ENCODE assay signal across 15 cellular contexts in the genomic region with DNA sequence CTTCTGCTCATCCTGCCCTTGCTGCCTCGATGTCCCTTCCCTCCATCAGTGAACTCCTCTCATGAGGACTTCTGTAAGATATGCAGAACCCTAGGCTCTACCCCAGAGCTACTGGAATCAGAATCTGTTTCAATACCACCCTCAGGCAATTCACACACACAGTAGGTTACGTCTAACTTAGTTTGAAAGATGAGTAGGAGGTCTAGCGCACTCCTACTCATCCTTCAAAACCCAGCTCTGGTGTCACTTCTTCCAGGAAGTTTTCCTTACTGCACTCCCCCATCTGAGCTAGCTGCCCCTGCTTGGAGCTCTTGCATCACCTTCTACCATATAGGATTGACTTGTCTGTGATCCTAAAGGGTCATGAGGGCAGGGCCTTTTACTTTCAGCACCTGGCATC.
"Had no signal": no experiment of that assay in that cellular context is flagged by ENCODE, and none has a peak within 500 bp of the region (broad histone marks: within the 10 kb centered on the region; RNA-seq: fewer than 3 reads in every experiment).

No MANE protein-coding gene starts in this region.

- H3K4me3 ChIP-seq: colonic mucosa, esophagus squamous epithelium, lung, suprapubic skin, tibial artery had no signal

- ATAC-seq: left colon; left ventricle myocardium superior; naive thymus-derived CD4-positive, alpha-beta T cell; right cardiac atrium had no signal

- H3K36me3 ChIP-seq: colonic mucosa, suprapubic skin had no signal

- H3K4me1 ChIP-seq: colonic mucosa, esophagus squamous epithelium, suprapubic skin, tibial artery had no signal

- H3K27me3 ChIP-seq: colonic mucosa, esophagus squamous epithelium, suprapubic skin, tibial artery had no signal

- DNase-seq: colonic mucosa; dermis blood vessel endothelial cell; esophagus squamous epithelium; foreskin fibroblast; left colon; left ventricle myocardium superior; mesendoderm; naive thymus-derived CD4-positive, alpha-beta T cell; right cardiac atrium; small intestine; stimulated activated CD4-positive, alpha-beta T cell treated with anti-CD3 and anti-CD28 coated beads, Interleukin-12 subunit alpha, Interleukin-12 subunit beta, amount 100 ng/mL, for 4 hours; stimulated activated naive CD4-positive, alpha-beta T cell treated with Interleukin-2 at 50 U/mL for 16 hours; tibial artery had no signal

- H3K9me3 ChIP-seq: colonic mucosa, esophagus squamous epithelium, suprapubic skin, tibial artery had no signal

- H3K27ac ChIP-seq: colonic mucosa, esophagus squamous epithelium, suprapubic skin, tibial artery had no signal

- H3K36me3 Mint-ChIP-seq: naive thymus-derived CD4-positive, alpha-beta T cell had no signal

- H3K4me3 Mint-ChIP-seq: naive thymus-derived CD4-positive, alpha-beta T cell had no signal

- FAIRE-seq: small intestine had no signal

- H3K27ac Mint-ChIP-seq: naive thymus-derived CD4-positive, alpha-beta T cell had no signal

- H3K9me3 Mint-ChIP-seq: naive thymus-derived CD4-positive, alpha-beta T cell had no signal
